In genomic region chr1:55131801-55132200, GRCh38 we compare ENCODE assay signal across 20 cellular contexts.
DNase-seq lines count a peak whose midpoint lies in the region; ATAC-seq, FAIRE-seq and TF ChIP-seq lines count a peak whose summit lies in the region.
"Had no signal": no experiment of that assay in that cellular context is flagged by ENCODE, and none has a peak within 500 bp of the region (broad histone marks: within the 10 kb centered on the region; RNA-seq: fewer than 3 reads in every experiment).

No MANE protein-coding gene starts in this region.

- peak overlapping the region; percentile 44; the same call in 1 of the 2 replicates for H2BK120ac ChIP-seq in IMR-90 (ENCODE audit: low read depth, low read length)

- TF ChIP-seq CTCF in AG10803 (conservative IDR thresholded peaks at IDR 0.05; ENCODE audit: low read length) (no peak), IMR-90 (conservative IDR thresholded peaks at IDR 0.05; ENCODE audit: low read depth, low read length) (no peak), bronchial epithelial cell (IDR thresholded peaks at IDR 0.05; ENCODE audit: insufficient read depth, low read length, severe bottlenecking) (no peak), progenitor cell of endocrine pancreas (IDR thresholded peaks at IDR 0.05; ENCODE audit: unreplicated experiment) (no peak)

- H3K23ac ChIP-seq in IMR-90 (ENCODE audit: low read depth, low read length): no peak overlapping the region

- no peak for FAIRE-seq in bronchial epithelial cell (lab: Jason Lieb, UNC)
- FAIRE-seq: D721Med had no signal

- POLR2A ChIA-PET in IMR-90 (lab: Charles Lee; ENCODE audit: unreplicated experiment): no interaction called here

- peaks cover 9% of the 10 kb centered on the region for H3K9me3 Mint-ChIP-seq in progenitor cell of endocrine pancreas (ENCODE audit: low read depth)
- H3K9me3 Mint-ChIP-seq: activated CD8-positive, alpha-beta T cell treated with anti-CD3 and anti-CD28 coated beads for 36 hours had no signal

- no peak overlapping the region for H2BK15ac ChIP-seq in IMR-90 (ENCODE audit: low read depth, low read length)

- no peaks in the 10 kb centered on the region for H3K9me3 ChIP-seq in IMR-90 (ENCODE audit: control insufficient read depth, insufficient read depth, low read length)
- H3K9me3 ChIP-seq: HAP-1, heart right ventricle had no signal

- H3K9me1 ChIP-seq in IMR-90 (ENCODE audit: insufficient read depth, low read length): peaks cover 4% of the 10 kb centered on the region

- H3K27ac ChIP-seq in IMR-90 (ENCODE audit: insufficient read depth, low read length): peak overlapping the region; percentile 51
- H3K27ac ChIP-seq: heart right ventricle, VCaP had no signal

- peak overlapping the region in 1 of 2 experiments; percentile 39; a peak in 1 of 4 replicates for H4K8ac ChIP-seq in IMR-90 (ENCODE audit: low read depth in 2 of 2, low read length in 2 of 2)

- DNase-seq in AG10803 (ENCODE audit: low read depth): peak; percentile 21
- DNase-seq in IMR-90: peak; percentile 86
- DNase-seq in bronchial epithelial cell (ENCODE audit: low read depth): peak; percentile 39
- DNase-seq in kidney tubule cell (ENCODE audit: low spot score): peak; percentile 56
- no peak for DNase-seq in NCI-H510A treated with DMSO at 0.1 percent for 48 hours (lab: John Stamatoyannopoulos, UW)
- DNase-seq in progenitor cell of endocrine pancreas (ENCODE audit: low spot score, unreplicated experiment): no peak
- no peak for DNase-seq in NCI-H1930 (lab: John Stamatoyannopoulos, UW)
- DNase-seq: activated CD8-positive, alpha-beta T cell treated with anti-CD3 and anti-CD28 coated beads for 36 hours; AML-193; heart right ventricle; islet precursor cell; mesendoderm; NCI-H2029; right cardiac atrium; stimulated activated CD4-positive, alpha-beta T cell treated with anti-CD3 and anti-CD28 coated beads, Interleukin-4, amount 100 ng/mL, for 4 hours had no signal

- no peak for TF ChIP-seq POLR2A in IMR-90 (IDR thresholded peaks at IDR 0.05; ENCODE audit: low read depth, low read length)

- no peak overlapping the region for H2AFZ ChIP-seq in IMR-90 (replicated peaks; ENCODE audit: low read length, poor library complexity)

- no peaks in the 10 kb centered on the region for H3K27me3 Mint-ChIP-seq in progenitor cell of endocrine pancreas
- H3K27me3 Mint-ChIP-seq: activated CD8-positive, alpha-beta T cell treated with anti-CD3 and anti-CD28 coated beads for 36 hours had no signal

- no peak overlapping the region for H2AK9ac ChIP-seq in IMR-90 (replicated peaks; ENCODE audit: low read depth, low read length, poor library complexity)

- CTCF ChIA-PET in IMR-90 (lab: Yijun Ruan, JAX): interaction anchor here (0.6 kb wide), 1 partner anchor 228 kb away, joined by 3 read pairs; no protein-coding TSS in a partner anchor

- no peak overlapping the region for H3K27ac Mint-ChIP-seq in progenitor cell of endocrine pancreas
- H3K27ac Mint-ChIP-seq: activated CD8-positive, alpha-beta T cell treated with anti-CD3 and anti-CD28 coated beads for 36 hours; activated T-helper 1 cell treated with anti-CD3 and anti-CD28 coated beads, Interleukin-12 subunit alpha, Interleukin-12 subunit beta, Interleukin-2, Interleukin-4 antibody, amounts not matched to agents 30 ng/mL and 10 ng/mL and 1 ng/mL, durations not matched to agents 14 hours and 24 hours and 36 hours had no signal

- H2AK5ac ChIP-seq in IMR-90 (ENCODE audit: low read depth, low read length): peak overlapping the region; percentile 74; the same call in 1 of the 2 replicates

- peak overlapping the region; percentile 70 for H2BK5ac ChIP-seq in IMR-90 (ENCODE audit: low read depth, low read length, poor library complexity, severe bottlenecking)

- intact Hi-C loops in IMR-90 (cut with micrococcal nuclease): no loop called here

- H3K9ac ChIP-seq in IMR-90 (ENCODE audit: low read depth, low read length): no peak overlapping the region

- no peak overlapping the region for H4K5ac ChIP-seq in IMR-90 (ENCODE audit: low read depth, low read length)

- peak; percentile 76 for ATAC-seq in IMR-90 (ENCODE audit: low read depth)
- ATAC-seq in HG02610 (IDR thresholded peaks at IDR 0.05; ENCODE audit: unreplicated experiment): no peak
- ATAC-seq: activated CD8-positive, alpha-beta T cell treated with anti-CD3 and anti-CD28 coated beads for 36 hours; heart right ventricle; right cardiac atrium had no signal

- H4K20me1 ChIP-seq in IMR-90 (ENCODE audit: insufficient read depth, low read length): peaks cover 3% of the 10 kb centered on the region; the same call in 1 of the 2 replicates

- peak overlapping the region; percentile 28; the same call in 1 of the 2 replicates for H3K4me2 ChIP-seq in IMR-90 (ENCODE audit: low read depth, low read length)

- BruUV-seq in IMR-90 (replicated peaks; lab: Mats Ljungman, UMichigan): no TSS peak

- H3K4me3 ChIP-seq in AG10803 (ENCODE audit: low read length) (no peak overlapping the region), IMR-90 (ENCODE audit: insufficient read depth, low read depth, low read length) (no peak overlapping the region), bronchial epithelial cell (ENCODE audit: low read depth, low read length) (no peak overlapping the region)
- H3K4me3 ChIP-seq: HAP-1, heart right ventricle had no signal

- H3K18ac ChIP-seq in IMR-90 (ENCODE audit: low read depth, low read length): no peak overlapping the region

- TF ChIP-seq RAD21 in IMR-90 (IDR thresholded peaks at IDR 0.05; ENCODE audit: low read length): no peak

- no peaks in the 10 kb centered on the region for H3K27me3 ChIP-seq in IMR-90 (ENCODE audit: control insufficient read depth, insufficient read depth, low read length)
- no peaks in the 10 kb centered on the region for H3K27me3 ChIP-seq in bronchial epithelial cell (ENCODE audit: control insufficient read depth, insufficient read depth, low read length)
- H3K27me3 ChIP-seq: heart right ventricle had no signal

- peaks cover 10% of the 10 kb centered on the region for H3K4me1 ChIP-seq in IMR-90 (ENCODE audit: control insufficient read depth, insufficient read depth, low read length)
- H3K4me1 ChIP-seq: HAP-1 had no signal

- in situ Hi-C loops in IMR-90 (cut with MboI; ENCODE audit: low sequenced_read_pairs): no loop called here

- H3K4ac ChIP-seq in IMR-90 (ENCODE audit: low read depth, low read length): peak overlapping the region; percentile 49; the same call in 1 of the 2 replicates

- no peak overlapping the region for H4K91ac ChIP-seq in IMR-90 (ENCODE audit: insufficient read depth, low read depth, low read length)

- peaks cover 38% of the 10 kb centered on the region for H3K36me3 Mint-ChIP-seq in progenitor cell of endocrine pancreas (ENCODE audit: insufficient read depth)

- dilution Hi-C loops in IMR-90 (cut with HindIII; ENCODE audit: low sequenced_read_pairs, unreplicated experiment): no loop called here

- peaks cover 4 to 11% of the 10 kb centered on the region in 2 experiments for H3K79me1 ChIP-seq in IMR-90 (ENCODE audit: low read depth in 1 of 2, low read length in 2 of 2)

- no peak overlapping the region for H3K56ac ChIP-seq in IMR-90 (ENCODE audit: extremely low read depth, insufficient read depth, low read length)

- H3K36me3 ChIP-seq in IMR-90 (ENCODE audit: control insufficient read depth, insufficient read depth, low read length) (peaks cover 25% of the 10 kb centered on the region), bronchial epithelial cell (ENCODE audit: control insufficient read depth, insufficient read depth, low read length) (peaks cover 15% of the 10 kb centered on the region)

- 0 out of 2 replicates have a peak overlapping the region, but pooled peaks have one; percentile 24 for H3K14ac ChIP-seq in IMR-90 (replicated peaks; ENCODE audit: low read depth, low read length)

- no CpG with 5 or more reads among the region's 2 CpGs for WGBS in IMR-90 (ENCODE audit: extremely low coverage in 2 of 2, insufficient read length in 1 of 2), 2 experiments

- peaks cover 5% of the 10 kb centered on the region for H3K4me1 Mint-ChIP-seq in progenitor cell of endocrine pancreas (ENCODE audit: low read depth)

- no peak overlapping the region for H3K4me3 Mint-ChIP-seq in progenitor cell of endocrine pancreas (ENCODE audit: low read depth)
- H3K4me3 Mint-ChIP-seq: activated CD8-positive, alpha-beta T cell treated with anti-CD3 and anti-CD28 coated beads for 36 hours; activated T-helper 1 cell treated with anti-CD3 and anti-CD28 coated beads, Interleukin-12 subunit alpha, Interleukin-12 subunit beta, Interleukin-2, Interleukin-4 antibody, amounts not matched to agents 30 ng/mL and 10 ng/mL and 1 ng/mL, durations not matched to agents 14 hours and 24 hours and 36 hours had no signal

- H2BK20ac ChIP-seq in IMR-90 (ENCODE audit: low read depth, low read length): no peak overlapping the region

TF ChIP-seq in IMR-90, 13 proteins besides CTCF, POLR2A, EP300 and RAD21:
- TF ChIP-seq NFE2L2 (IDR thresholded peaks at IDR 0.05; ENCODE audit: low read depth, low read length) (no peak), ELK1 (IDR thresholded peaks at IDR 0.05; ENCODE audit: borderline replicate concordance, low read depth, low read length) (no peak), FOS (IDR thresholded peaks at IDR 0.05; ENCODE audit: low read depth, low read length) (peak; percentile 72)

Comparison
In these comparisons a context has a peak if more than half of its experiments do, and no peak if none do; other contexts are left out.
1. DNase-seq: peak in AG10803 (single experiment), IMR-90 (single experiment), bronchial epithelial cell (single experiment) and kidney tubule cell (single experiment); none in NCI-H510A treated with DMSO at 0.1 percent for 48 hours (single experiment), progenitor cell of endocrine pancreas (single experiment) and NCI-H1930 (0 of 2).